1 cellular context compared by ENCODE assay signal in the genomic region with DNA sequence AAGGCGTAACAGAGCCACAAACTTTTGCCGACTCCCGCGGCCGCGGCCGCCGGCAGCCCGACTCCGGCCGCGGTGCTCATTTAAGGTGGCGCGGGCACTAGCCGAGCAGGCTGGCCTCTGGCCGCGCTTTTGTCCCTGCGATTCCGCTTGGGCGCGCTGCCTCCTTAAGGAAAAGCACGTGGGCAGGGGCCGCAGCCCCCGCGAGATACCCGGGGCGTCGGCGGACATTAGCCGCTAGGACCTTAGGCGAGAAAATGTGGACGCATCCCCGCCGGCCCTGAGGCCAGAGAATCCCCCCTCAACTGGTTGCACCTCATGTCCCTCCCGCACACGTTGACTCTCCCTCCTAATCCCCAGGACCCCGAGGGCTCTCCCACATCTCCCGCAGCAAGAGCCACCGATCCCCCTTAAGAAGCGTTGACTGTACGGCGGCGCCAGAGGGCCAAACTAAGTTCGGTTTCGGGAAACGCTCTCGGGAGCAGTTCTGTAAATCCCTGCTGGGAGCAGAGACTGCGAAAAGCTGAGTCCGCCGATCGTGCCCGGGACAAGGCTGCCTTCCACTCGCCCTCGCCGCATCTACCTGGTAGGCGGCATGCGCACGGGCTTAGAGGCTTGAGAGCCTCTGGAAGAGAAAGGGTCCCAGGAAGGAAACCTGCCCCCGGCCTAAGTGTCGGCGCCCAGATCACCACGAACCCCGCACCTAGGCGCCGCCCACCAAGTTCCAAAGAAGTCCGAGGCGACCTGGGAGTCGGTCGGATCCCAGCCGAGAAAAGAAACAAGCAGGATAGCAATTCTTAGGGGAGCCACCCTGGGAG.
TF ChIP-seq lines count a peak whose summit lies in the region.

No MANE protein-coding gene starts in this region.

TF ChIP-seq in HepG2, 621 proteins besides CTCF, POLR2A, EP300 and RAD21 (continued from another document and continues in another):
- TF ChIP-seq, protein P1, sequence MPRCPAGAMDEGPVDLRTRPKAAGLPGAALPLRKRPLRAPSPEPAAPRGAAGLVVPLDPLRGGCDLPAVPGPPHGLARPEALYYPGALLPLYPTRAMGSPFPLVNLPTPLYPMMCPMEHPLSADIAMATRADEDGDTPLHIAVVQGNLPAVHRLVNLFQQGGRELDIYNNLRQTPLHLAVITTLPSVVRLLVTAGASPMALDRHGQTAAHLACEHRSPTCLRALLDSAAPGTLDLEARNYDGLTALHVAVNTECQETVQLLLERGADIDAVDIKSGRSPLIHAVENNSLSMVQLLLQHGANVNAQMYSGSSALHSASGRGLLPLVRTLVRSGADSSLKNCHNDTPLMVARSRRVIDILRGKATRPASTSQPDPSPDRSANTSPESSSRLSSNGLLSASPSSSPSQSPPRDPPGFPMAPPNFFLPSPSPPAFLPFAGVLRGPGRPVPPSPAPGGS (CRISPR knock-in tag; IDR thresholded peaks at IDR 0.05) = peak; percentile 85
- TF ChIP-seq SMAD3 (CRISPR knock-in tag; IDR thresholded peaks at IDR 0.05) = no peak; the same call in none of the 2 replicates
- TF ChIP-seq PHF20 (CRISPR knock-in tag; IDR thresholded peaks at IDR 0.05) = peak; percentile 74
- peak; percentile 93 for TF ChIP-seq MYC (CRISPR knock-in tag; IDR thresholded peaks at IDR 0.05; ENCODE audit: borderline replicate concordance)
- TF ChIP-seq ZNF510 (CRISPR knock-in tag; IDR thresholded peaks at IDR 0.05; ENCODE audit: low read depth) = peak; percentile 74; the same call in 1 of the 2 replicates
- no peak for TF ChIP-seq ZSCAN22 (CRISPR knock-in tag; IDR thresholded peaks at IDR 0.05)
- TF ChIP-seq HDAC1 (CRISPR knock-in tag; IDR thresholded peaks at IDR 0.05) = peak; percentile 21; the same call in 1 of the 2 replicates
- peak; percentile 35; the same call in 1 of the 2 replicates for TF ChIP-seq KLF11 (CRISPR knock-in tag; IDR thresholded peaks at IDR 0.05)
- peak; percentile 61; the same call in 1 of the 2 replicates for TF ChIP-seq MEIS1 (CRISPR knock-in tag; IDR thresholded peaks at IDR 0.05; ENCODE audit: borderline replicate concordance)
- peak; percentile 63 for TF ChIP-seq AHR (CRISPR knock-in tag; IDR thresholded peaks at IDR 0.05)
- TF ChIP-seq TAF15 (IDR thresholded peaks at IDR 0.05; ENCODE audit: low read depth, low read length, poor library complexity, severe bottlenecking) = peak; percentile 69
- peak; percentile 93 for TF ChIP-seq ZMAT3 (CRISPR knock-in tag; conservative IDR thresholded peaks at IDR 0.05)
- TF ChIP-seq ZNF839 (CRISPR knock-in tag; IDR thresholded peaks at IDR 0.05; ENCODE audit: borderline replicate concordance) = peak; percentile 8; the same call in 1 of the 2 replicates
- TF ChIP-seq PAWR (CRISPR knock-in tag; IDR thresholded peaks at IDR 0.05; ENCODE audit: borderline replicate concordance) = 0 out of 2 replicates have a peak, but pooled peaks have one; percentile 55
- no peak for TF ChIP-seq ZFP62 (CRISPR knock-in tag; IDR thresholded peaks at IDR 0.05)
- peak; percentile 35; the same call in 1 of the 2 replicates for TF ChIP-seq SOX13 (IDR thresholded peaks at IDR 0.05)
- 0 out of 4 replicates have a peak, but pooled peaks of 1 of the 2 experiments have one; percentile 4 for TF ChIP-seq SOX13 (CRISPR knock-in tag; conservative IDR thresholded peaks at IDR 0.05 in 1 of 2, IDR thresholded peaks at IDR 0.05 in 1 of 2)
- no peak; the same call in 1 of the 2 replicates for TF ChIP-seq MAF1 (CRISPR knock-in tag; IDR thresholded peaks at IDR 0.05; ENCODE audit: borderline replicate concordance)
- TF ChIP-seq GZF1 (CRISPR knock-in tag; IDR thresholded peaks at IDR 0.05) = 0 out of 2 replicates have a peak, but pooled peaks have one; percentile 80
- TF ChIP-seq, protein P2, sequence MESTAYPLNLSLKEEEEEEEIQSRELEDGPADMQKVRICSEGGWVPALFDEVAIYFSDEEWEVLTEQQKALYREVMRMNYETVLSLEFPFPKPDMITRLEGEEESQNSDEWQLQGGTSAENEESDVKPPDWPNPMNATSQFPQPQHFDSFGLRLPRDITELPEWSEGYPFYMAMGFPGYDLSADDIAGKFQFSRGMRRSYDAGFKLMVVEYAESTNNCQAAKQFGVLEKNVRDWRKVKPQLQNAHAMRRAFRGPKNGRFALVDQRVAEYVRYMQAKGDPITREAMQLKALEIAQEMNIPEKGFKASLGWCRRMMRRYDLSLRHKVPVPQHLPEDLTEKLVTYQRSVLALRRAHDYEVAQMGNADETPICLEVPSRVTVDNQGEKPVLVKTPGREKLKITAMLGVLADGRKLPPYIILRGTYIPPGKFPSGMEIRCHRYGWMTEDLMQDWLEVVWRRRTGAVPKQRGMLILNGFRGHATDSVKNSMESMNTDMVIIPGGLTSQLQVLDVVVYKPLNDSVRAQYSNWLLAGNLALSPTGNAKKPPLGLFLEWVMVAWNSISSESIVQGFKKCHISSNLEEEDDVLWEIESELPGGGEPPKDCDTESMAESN (CRISPR knock-in tag; conservative IDR thresholded peaks at IDR 0.05) = peak; percentile 90
- TF ChIP-seq, protein P3, sequence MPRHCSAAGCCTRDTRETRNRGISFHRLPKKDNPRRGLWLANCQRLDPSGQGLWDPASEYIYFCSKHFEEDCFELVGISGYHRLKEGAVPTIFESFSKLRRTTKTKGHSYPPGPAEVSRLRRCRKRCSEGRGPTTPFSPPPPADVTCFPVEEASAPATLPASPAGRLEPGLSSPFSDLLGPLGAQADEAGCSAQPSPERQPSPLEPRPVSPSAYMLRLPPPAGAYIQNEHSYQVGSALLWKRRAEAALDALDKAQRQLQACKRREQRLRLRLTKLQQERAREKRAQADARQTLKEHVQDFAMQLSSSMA (CRISPR knock-in tag; IDR thresholded peaks at IDR 0.05) = peak; percentile 85; the same call in 1 of the 2 replicates
- 0 out of 2 replicates have a peak, but pooled peaks have one; percentile 26 for TF ChIP-seq RARG (CRISPR knock-in tag; IDR thresholded peaks at IDR 0.05; ENCODE audit: low read depth)
- TF ChIP-seq, protein P4, sequence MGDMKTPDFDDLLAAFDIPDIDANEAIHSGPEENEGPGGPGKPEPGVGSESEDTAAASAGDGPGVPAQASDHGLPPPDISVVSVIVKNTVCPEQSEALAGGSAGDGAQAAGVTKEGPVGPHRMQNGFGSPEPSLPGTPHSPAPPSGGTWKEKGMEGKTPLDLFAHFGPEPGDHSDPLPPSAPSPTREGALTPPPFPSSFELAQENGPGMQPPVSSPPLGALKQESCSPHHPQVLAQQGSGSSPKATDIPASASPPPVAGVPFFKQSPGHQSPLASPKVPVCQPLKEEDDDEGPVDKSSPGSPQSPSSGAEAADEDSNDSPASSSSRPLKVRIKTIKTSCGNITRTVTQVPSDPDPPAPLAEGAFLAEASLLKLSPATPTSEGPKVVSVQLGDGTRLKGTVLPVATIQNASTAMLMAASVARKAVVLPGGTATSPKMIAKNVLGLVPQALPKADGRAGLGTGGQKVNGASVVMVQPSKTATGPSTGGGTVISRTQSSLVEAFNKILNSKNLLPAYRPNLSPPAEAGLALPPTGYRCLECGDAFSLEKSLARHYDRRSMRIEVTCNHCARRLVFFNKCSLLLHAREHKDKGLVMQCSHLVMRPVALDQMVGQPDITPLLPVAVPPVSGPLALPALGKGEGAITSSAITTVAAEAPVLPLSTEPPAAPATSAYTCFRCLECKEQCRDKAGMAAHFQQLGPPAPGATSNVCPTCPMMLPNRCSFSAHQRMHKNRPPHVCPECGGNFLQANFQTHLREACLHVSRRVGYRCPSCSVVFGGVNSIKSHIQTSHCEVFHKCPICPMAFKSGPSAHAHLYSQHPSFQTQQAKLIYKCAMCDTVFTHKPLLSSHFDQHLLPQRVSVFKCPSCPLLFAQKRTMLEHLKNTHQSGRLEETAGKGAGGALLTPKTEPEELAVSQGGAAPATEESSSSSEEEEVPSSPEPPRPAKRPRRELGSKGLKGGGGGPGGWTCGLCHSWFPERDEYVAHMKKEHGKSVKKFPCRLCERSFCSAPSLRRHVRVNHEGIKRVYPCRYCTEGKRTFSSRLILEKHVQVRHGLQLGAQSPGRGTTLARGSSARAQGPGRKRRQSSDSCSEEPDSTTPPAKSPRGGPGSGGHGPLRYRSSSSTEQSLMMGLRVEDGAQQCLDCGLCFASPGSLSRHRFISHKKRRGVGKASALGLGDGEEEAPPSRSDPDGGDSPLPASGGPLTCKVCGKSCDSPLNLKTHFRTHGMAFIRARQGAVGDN (CRISPR knock-in tag; IDR thresholded peaks at IDR 0.05) = peak; percentile 95
- TF ChIP-seq HMG20A (CRISPR knock-in tag; IDR thresholded peaks at IDR 0.05; ENCODE audit: borderline replicate concordance) = no peak
- no peak; the same call in 1 of the 2 replicates for TF ChIP-seq ZNF773 (CRISPR knock-in tag; IDR thresholded peaks at IDR 0.05; ENCODE audit: borderline replicate concordance)
- TF ChIP-seq RBM39 (IDR thresholded peaks at IDR 0.05; ENCODE audit: low read depth, low read length, poor library complexity, severe bottlenecking) = peak; percentile 87
- TF ChIP-seq ZFYVE20 (CRISPR knock-in tag; IDR thresholded peaks at IDR 0.05; ENCODE audit: borderline replicate concordance, low read depth) = no peak
- no peak for TF ChIP-seq ZNF619 (CRISPR knock-in tag; IDR thresholded peaks at IDR 0.05)
- TF ChIP-seq, protein P5, sequence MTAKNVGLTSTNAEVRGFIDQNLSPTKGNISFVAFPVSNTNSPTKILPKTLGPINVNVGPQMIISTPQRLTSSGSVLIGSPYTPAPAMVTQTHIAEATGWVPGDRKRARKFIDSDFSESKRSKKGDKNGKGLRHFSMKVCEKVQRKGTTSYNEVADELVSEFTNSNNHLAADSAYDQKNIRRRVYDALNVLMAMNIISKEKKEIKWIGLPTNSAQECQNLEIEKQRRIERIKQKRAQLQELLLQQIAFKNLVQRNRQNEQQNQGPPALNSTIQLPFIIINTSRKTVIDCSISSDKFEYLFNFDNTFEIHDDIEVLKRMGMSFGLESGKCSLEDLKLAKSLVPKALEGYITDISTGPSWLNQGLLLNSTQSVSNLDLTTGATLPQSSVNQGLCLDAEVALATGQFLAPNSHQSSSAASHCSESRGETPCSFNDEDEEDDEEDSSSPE (CRISPR knock-in tag; IDR thresholded peaks at IDR 0.05) = 0 out of 2 replicates have a peak, but pooled peaks have one; percentile 44
- peak; percentile 74 for TF ChIP-seq ZFY (CRISPR knock-in tag; IDR thresholded peaks at IDR 0.05)
- TF ChIP-seq, protein P6, sequence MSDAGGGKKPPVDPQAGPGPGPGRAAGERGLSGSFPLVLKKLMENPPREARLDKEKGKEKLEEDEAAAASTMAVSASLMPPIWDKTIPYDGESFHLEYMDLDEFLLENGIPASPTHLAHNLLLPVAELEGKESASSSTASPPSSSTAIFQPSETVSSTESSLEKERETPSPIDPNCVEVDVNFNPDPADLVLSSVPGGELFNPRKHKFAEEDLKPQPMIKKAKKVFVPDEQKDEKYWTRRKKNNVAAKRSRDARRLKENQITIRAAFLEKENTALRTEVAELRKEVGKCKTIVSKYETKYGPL (CRISPR knock-in tag; IDR thresholded peaks at IDR 0.05) = peak; percentile 58; the same call in 1 of the 2 replicates
- TF ChIP-seq MTF1 (CRISPR knock-in tag; IDR thresholded peaks at IDR 0.05) = peak; percentile 61; the same call in 1 of the 2 replicates
- TF ChIP-seq ZNF501 (CRISPR knock-in tag; IDR thresholded peaks at IDR 0.05) = peak; percentile 98
- TF ChIP-seq TRIM24 (CRISPR knock-in tag; IDR thresholded peaks at IDR 0.05) = no peak
- TF ChIP-seq ZNF331 (CRISPR knock-in tag; IDR thresholded peaks at IDR 0.05) = peak; percentile 56
- TF ChIP-seq ZNF33B (CRISPR knock-in tag; IDR thresholded peaks at IDR 0.05) = peak; percentile 87
- TF ChIP-seq, protein P7, sequence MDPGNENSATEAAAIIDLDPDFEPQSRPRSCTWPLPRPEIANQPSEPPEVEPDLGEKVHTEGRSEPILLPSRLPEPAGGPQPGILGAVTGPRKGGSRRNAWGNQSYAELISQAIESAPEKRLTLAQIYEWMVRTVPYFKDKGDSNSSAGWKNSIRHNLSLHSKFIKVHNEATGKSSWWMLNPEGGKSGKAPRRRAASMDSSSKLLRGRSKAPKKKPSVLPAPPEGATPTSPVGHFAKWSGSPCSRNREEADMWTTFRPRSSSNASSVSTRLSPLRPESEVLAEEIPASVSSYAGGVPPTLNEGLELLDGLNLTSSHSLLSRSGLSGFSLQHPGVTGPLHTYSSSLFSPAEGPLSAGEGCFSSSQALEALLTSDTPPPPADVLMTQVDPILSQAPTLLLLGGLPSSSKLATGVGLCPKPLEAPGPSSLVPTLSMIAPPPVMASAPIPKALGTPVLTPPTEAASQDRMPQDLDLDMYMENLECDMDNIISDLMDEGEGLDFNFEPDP (CRISPR knock-in tag; conservative IDR thresholded peaks at IDR 0.05) = no peak
- no peak for TF ChIP-seq ZNF432 (CRISPR knock-in tag; IDR thresholded peaks at IDR 0.05; ENCODE audit: borderline replicate concordance)
- TF ChIP-seq, protein P8, sequence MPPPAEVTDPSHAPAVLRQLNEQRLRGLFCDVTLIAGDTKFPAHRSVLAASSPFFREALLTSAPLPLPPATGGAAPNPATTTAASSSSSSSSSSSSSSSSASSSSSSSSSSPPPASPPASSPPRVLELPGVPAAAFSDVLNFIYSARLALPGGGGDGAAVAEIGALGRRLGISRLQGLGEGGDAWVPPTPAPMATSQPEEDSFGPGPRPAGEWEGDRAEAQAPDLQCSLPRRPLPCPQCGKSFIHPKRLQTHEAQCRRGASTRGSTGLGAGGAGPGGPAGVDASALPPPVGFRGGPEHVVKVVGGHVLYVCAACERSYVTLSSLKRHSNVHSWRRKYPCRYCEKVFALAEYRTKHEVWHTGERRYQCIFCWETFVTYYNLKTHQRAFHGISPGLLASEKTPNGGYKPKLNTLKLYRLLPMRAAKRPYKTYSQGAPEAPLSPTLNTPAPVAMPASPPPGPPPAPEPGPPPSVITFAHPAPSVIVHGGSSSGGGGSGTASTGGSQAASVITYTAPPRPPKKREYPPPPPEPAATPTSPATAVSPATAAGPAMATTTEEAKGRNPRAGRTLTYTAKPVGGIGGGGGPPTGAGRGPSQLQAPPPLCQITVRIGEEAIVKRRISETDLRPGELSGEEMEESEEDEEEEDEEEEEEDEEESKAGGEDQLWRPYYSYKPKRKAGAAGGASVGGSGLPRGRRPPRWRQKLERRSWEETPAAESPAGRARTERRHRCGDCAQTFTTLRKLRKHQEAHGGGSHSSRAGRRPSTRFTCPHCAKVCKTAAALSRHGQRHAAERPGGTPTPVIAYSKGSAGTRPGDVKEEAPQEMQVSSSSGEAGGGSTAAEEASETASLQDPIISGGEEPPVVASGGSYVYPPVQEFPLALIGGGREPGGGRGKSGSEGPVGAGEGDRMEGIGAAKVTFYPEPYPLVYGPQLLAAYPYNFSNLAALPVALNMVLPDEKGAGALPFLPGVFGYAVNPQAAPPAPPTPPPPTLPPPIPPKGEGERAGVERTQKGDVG (CRISPR knock-in tag; IDR thresholded peaks at IDR 0.05; ENCODE audit: borderline replicate concordance) = peak; percentile 89
- peak; percentile 96 for TF ChIP-seq PTBP1 (IDR thresholded peaks at IDR 0.05; ENCODE audit: low read depth, low read length, poor library complexity, severe bottlenecking)
- peak; percentile 74; the same call in 1 of the 2 replicates for TF ChIP-seq SRY (CRISPR knock-in tag; IDR thresholded peaks at IDR 0.05)
- TF ChIP-seq ZBTB7A (CRISPR knock-in tag; IDR thresholded peaks at IDR 0.05) = peak; percentile 87; the same call in 1 of the 2 replicates
- TF ChIP-seq DMAP1 (CRISPR knock-in tag; IDR thresholded peaks at IDR 0.05) = peak; percentile 81
- TF ChIP-seq IRX3 (CRISPR knock-in tag; IDR thresholded peaks at IDR 0.05; ENCODE audit: borderline replicate concordance, low read depth) = peak; percentile 81
- no peak for TF ChIP-seq NFRKB (IDR thresholded peaks at IDR 0.05)
- peak; percentile 87 for TF ChIP-seq ZNF777 (CRISPR knock-in tag; IDR thresholded peaks at IDR 0.05)
